Comparison of ENCODE assay signal across 27 cellular contexts in genomic region chr12:70372881-70373280, GRCh38.
"Had no signal": no experiment of that assay in that cellular context is flagged by ENCODE, and none has a peak within 500 bp of the region (broad histone marks: within the 10 kb centered on the region; RNA-seq: fewer than 3 reads in every experiment).

No MANE protein-coding gene starts in this region.

- H3K27me3 Mint-ChIP-seq: stimulated activated memory B cell treated with anti-CD40 and anti-IgM and Interleukin-4, amounts not matched to agents 10 μg/mL and 1 μg/mL and 100 μg/mL, for 72 hours; stimulated activated naive B cell treated with anti-CD40 and anti-IgM and Interleukin-4, amounts not matched to agents 10 μg/mL and 1 μg/mL and 100 μg/mL, for 72 hours; stimulated activated naive CD8-positive, alpha-beta T cell treated with anti-CD3 and anti-CD28 coated beads, Interleukin-15, amount 100 ng/mL, for 72 hours; stimulated activated naive CD8-positive, alpha-beta T cell treated with anti-CD3 and anti-CD28 coated beads, Interleukin-15, Interleukin-2, amounts not matched to agents 100 ng/mL and 50 ng/mL, for 24 hours; type B pancreatic cell had no signal

- H3K4me3 Mint-ChIP-seq: stimulated activated effector memory CD8-positive, alpha-beta T cell treated with anti-CD3 and anti-CD28 coated beads, Interleukin-12 subunit alpha, Interleukin-12 subunit beta, amount 100 ng/mL, for 72 hours; stimulated activated memory B cell treated with anti-CD40 and anti-IgM and Interleukin-4, amounts not matched to agents 10 μg/mL and 1 μg/mL and 100 μg/mL, for 72 hours; stimulated activated naive B cell treated with anti-CD40 and anti-IgM and Interleukin-4, amounts not matched to agents 10 μg/mL and 1 μg/mL and 100 μg/mL, for 72 hours; stimulated activated naive CD8-positive, alpha-beta T cell treated with anti-CD3 and anti-CD28 coated beads, Interleukin-15, amount 100 ng/mL, for 72 hours; stimulated activated naive CD8-positive, alpha-beta T cell treated with anti-CD3 and anti-CD28 coated beads, Interleukin-15, Interleukin-2, amounts not matched to agents 100 ng/mL and 50 ng/mL, for 24 hours; type B pancreatic cell had no signal

- H3K36me3 Mint-ChIP-seq: stimulated activated effector memory CD8-positive, alpha-beta T cell treated with anti-CD3 and anti-CD28 coated beads, Interleukin-12 subunit alpha, Interleukin-12 subunit beta, amount 100 ng/mL, for 72 hours; stimulated activated memory B cell treated with anti-CD40 and anti-IgM and Interleukin-4, amounts not matched to agents 10 μg/mL and 1 μg/mL and 100 μg/mL, for 72 hours; stimulated activated naive B cell treated with anti-CD40 and anti-IgM and Interleukin-4, amounts not matched to agents 10 μg/mL and 1 μg/mL and 100 μg/mL, for 72 hours had no signal

- ATAC-seq: stimulated activated effector memory CD8-positive, alpha-beta T cell treated with anti-CD3 and anti-CD28 coated beads, Interleukin-12 subunit alpha, Interleukin-12 subunit beta, amount 100 ng/mL, for 72 hours; stimulated activated memory B cell treated with anti-CD40 and anti-IgM and Interleukin-4, amounts not matched to agents 10 μg/mL and 1 μg/mL and 100 μg/mL, for 72 hours; stimulated activated naive B cell treated with anti-CD40 and anti-IgM and Interleukin-4, amounts not matched to agents 10 μg/mL and 1 μg/mL and 100 μg/mL, for 72 hours; stimulated activated naive CD8-positive, alpha-beta T cell treated with anti-CD3 and anti-CD28 coated beads, Interleukin-15, amount 100 ng/mL, for 72 hours; stimulated activated naive CD8-positive, alpha-beta T cell treated with anti-CD3 and anti-CD28 coated beads, Interleukin-15, Interleukin-2, amounts not matched to agents 100 U/mL and 50 U/mL, for 24 hours; upper lobe of right lung had no signal

- H3K36me3 ChIP-seq: stomach, suprapubic skin, thoracic aorta, thyroid gland, tibial artery, transverse colon, upper lobe of left lung, upper lobe of right lung, uterus, vagina had no signal

- H3K27me3 ChIP-seq: suprapubic skin, testis, thyroid gland, tibial artery, tibial nerve, upper lobe of left lung, upper lobe of right lung, uterus, vagina had no signal

- H3K4me1 ChIP-seq: testis, tibial nerve, transverse colon, upper lobe of left lung, upper lobe of right lung, uterus, vagina had no signal

- H3K4me3 ChIP-seq: stomach, suprapubic skin, testis, thoracic aorta, thyroid gland, tibial artery, tibial nerve, transverse colon, upper lobe of left lung, upper lobe of right lung, uterus, vagina had no signal

- H3K9me3 ChIP-seq: stomach, suprapubic skin, testis, thoracic aorta, thyroid gland, tibial artery, transverse colon, upper lobe of left lung, upper lobe of right lung, uterus, vagina had no signal

- H3K4me1 Mint-ChIP-seq: stimulated activated effector memory CD8-positive, alpha-beta T cell treated with anti-CD3 and anti-CD28 coated beads, Interleukin-12 subunit alpha, Interleukin-12 subunit beta, amount 100 ng/mL, for 72 hours; stimulated activated memory B cell treated with anti-CD40 and anti-IgM and Interleukin-4, amounts not matched to agents 10 μg/mL and 1 μg/mL and 100 μg/mL, for 72 hours; stimulated activated naive B cell treated with anti-CD40 and anti-IgM and Interleukin-4, amounts not matched to agents 10 μg/mL and 1 μg/mL and 100 μg/mL, for 72 hours had no signal

- H3K27ac ChIP-seq: stomach, suprapubic skin, testis, thoracic aorta, thyroid gland, tibial artery, tibial nerve, transverse colon, upper lobe of left lung, upper lobe of right lung, uterus, vagina had no signal

- DNase-seq: stimulated activated CD4-positive, alpha-beta T cell treated with anti-CD3 and anti-CD28 coated beads, Interleukin-2, amount 100 ng/mL, for 48 hours; stimulated activated CD4-positive, alpha-beta T cell treated with anti-CD3 and anti-CD28 coated beads, Interleukin-4, amount 100 ng/mL, for 1 hour; stimulated activated CD4-positive, alpha-beta T cell treated with anti-CD3 and anti-CD28 coated beads, Interleukin-4, amount 100 ng/mL, for 24 hours; stimulated activated CD4-positive, alpha-beta T cell treated with anti-CD3 and anti-CD28 coated beads, Interleukin-4, amount 100 ng/mL, for 4 hours; stimulated activated CD8-positive, alpha-beta memory T cell treated with anti-CD3 and anti-CD28 coated beads, Interleukin-4, amount 100 ng/mL, for 48 hours; stimulated activated naive B cell treated with anti-CD40 and anti-IgM and Interleukin-4, amounts not matched to agents 10 μg/mL and 1 μg/mL and 100 μg/mL, for 72 hours; stimulated activated naive CD4-positive, alpha-beta T cell; stimulated activated naive CD4-positive, alpha-beta T cell treated with Interleukin-2 at 50 U/mL for 16 hours; stimulated activated naive CD8-positive, alpha-beta T cell treated with anti-CD3 and anti-CD28 coated beads, Interleukin-15, amount 100 ng/mL, for 72 hours; stimulated activated naive CD8-positive, alpha-beta T cell treated with anti-CD3 and anti-CD28 coated beads, Interleukin-15, Interleukin-2, amounts not matched to agents 100 U/mL and 50 U/mL, for 24 hours; stomach; substantia nigra; testis; thyroid gland; tibial artery; transverse colon; upper lobe of left lung; upper lobe of right lung; uterus had no signal

- H3K9me3 Mint-ChIP-seq: stimulated activated effector memory CD8-positive, alpha-beta T cell treated with anti-CD3 and anti-CD28 coated beads, Interleukin-12 subunit alpha, Interleukin-12 subunit beta, amount 100 ng/mL, for 72 hours; stimulated activated memory B cell treated with anti-CD40 and anti-IgM and Interleukin-4, amounts not matched to agents 10 μg/mL and 1 μg/mL and 100 μg/mL, for 72 hours; stimulated activated naive B cell treated with anti-CD40 and anti-IgM and Interleukin-4, amounts not matched to agents 10 μg/mL and 1 μg/mL and 100 μg/mL, for 72 hours; stimulated activated naive CD8-positive, alpha-beta T cell treated with anti-CD3 and anti-CD28 coated beads, Interleukin-15, Interleukin-2, amounts not matched to agents 100 ng/mL and 50 ng/mL, for 24 hours had no signal

- H3K27ac Mint-ChIP-seq: stimulated activated effector memory CD8-positive, alpha-beta T cell treated with anti-CD3 and anti-CD28 coated beads, Interleukin-12 subunit alpha, Interleukin-12 subunit beta, amount 100 ng/mL, for 72 hours; stimulated activated memory B cell treated with anti-CD40 and anti-IgM and Interleukin-4, amounts not matched to agents 10 μg/mL and 1 μg/mL and 100 μg/mL, for 72 hours; stimulated activated naive B cell treated with anti-CD40 and anti-IgM and Interleukin-4, amounts not matched to agents 10 μg/mL and 1 μg/mL and 100 μg/mL, for 72 hours; stimulated activated naive CD8-positive, alpha-beta T cell treated with anti-CD3 and anti-CD28 coated beads, Interleukin-15, amount 100 ng/mL, for 72 hours; stimulated activated naive CD8-positive, alpha-beta T cell treated with anti-CD3 and anti-CD28 coated beads, Interleukin-15, Interleukin-2, amounts not matched to agents 100 ng/mL and 50 ng/mL, for 24 hours; type B pancreatic cell had no signal
